In genomic region chr1:1540817-1541628, GRCh38 we compare ENCODE assay signal across 1 cellular context.
TF ChIP-seq lines count a peak whose summit lies in the region.

No MANE protein-coding gene starts in this region.

TF ChIP-seq in IMR-90, 13 proteins besides CTCF, POLR2A, EP300 and RAD21 (continued from another document):
- TF ChIP-seq FOS (IDR thresholded peaks at IDR 0.05; ENCODE audit: low read depth, low read length) (no peak), NFE2L2 (IDR thresholded peaks at IDR 0.05; ENCODE audit: low read depth, low read length) (no peak), MAFK (IDR thresholded peaks at IDR 0.05; ENCODE audit: low read depth, low read length) (no peak)
